Comparison of ENCODE assay signal across 11 cellular contexts in genomic region chr1:181127898-181128453, GRCh38. TPM values are rescaled to one million over a fixed set of nuclear protein-coding genes. Genes with fewer than 3 reads are reported as not detected.
DNase-seq lines count a peak whose midpoint lies in the region; ATAC-seq and TF ChIP-seq lines count a peak whose summit lies in the region.
"Had no signal": no experiment of that assay in that cellular context is flagged by ENCODE, and none has a peak within 500 bp of the region (broad histone marks: within the 10 kb centered on the region; RNA-seq: fewer than 3 reads in every experiment).

No MANE protein-coding gene starts in this region.

- H4K20me1 ChIP-seq in PC-9 (ENCODE audit: insufficient read depth): no peaks in the 10 kb centered on the region

- no peaks in the 10 kb centered on the region for H3K27me3 ChIP-seq in right atrium auricular region
- no peaks in the 10 kb centered on the region for H3K27me3 ChIP-seq in PC-9 (ENCODE audit: insufficient read depth, low read depth)
- H3K27me3 ChIP-seq: gastroesophageal sphincter had no signal

- no TSS peak for BruUV-seq in PC-9 (replicated peaks; lab: Mats Ljungman, UMichigan)

- H3K9me2 ChIP-seq in PC-9 (ENCODE audit: insufficient read depth): no peaks in the 10 kb centered on the region

- H3K4me3 ChIP-seq in right atrium auricular region: no peak overlapping the region
- H3K4me3 ChIP-seq in PC-9: no peak overlapping the region
- H3K4me3 ChIP-seq: gastroesophageal sphincter had no signal

- no peak for TF ChIP-seq CTCF in right atrium auricular region (IDR thresholded peaks at IDR 0.05)
- TF ChIP-seq CTCF in PC-9 (conservative IDR thresholded peaks at IDR 0.05): no peak

- CTCF ChIA-PET in PC-9 (lab: Charles Lee): interaction anchor here (1.0 kb wide), 1 partner anchor 12 kb away, joined by 3 read pairs; no protein-coding TSS in a partner anchor

- H3K36me3 ChIP-seq in right atrium auricular region (no peaks in the 10 kb centered on the region), PC-9 (ENCODE audit: low read depth) (no peaks in the 10 kb centered on the region)
- H3K36me3 ChIP-seq: gastroesophageal sphincter had no signal

- H3F3A ChIP-seq in PC-9 (ENCODE audit: insufficient read depth, low read depth): peaks cover 40% of the 10 kb centered on the region

- peak overlapping the region; percentile 46 for H3K4me2 ChIP-seq in PC-9

- H3K9me3 ChIP-seq in right atrium auricular region: no peaks in the 10 kb centered on the region
- H3K9me3 ChIP-seq in PC-9 (ENCODE audit: insufficient read depth, low read depth): no peaks in the 10 kb centered on the region
- H3K9me3 ChIP-seq: gastroesophageal sphincter had no signal

- H3K27ac ChIP-seq in right atrium auricular region (peak overlapping the region; percentile 8 to 53), PC-9 (peak overlapping the region; percentile 91)

- H2AFZ ChIP-seq in PC-9: no peak overlapping the region

- no peaks in the 10 kb centered on the region for H3K79me2 ChIP-seq in PC-9 (ENCODE audit: low read depth)

- POLR2A ChIA-PET in PC-9 (lab: Charles Lee; ENCODE audit: unreplicated experiment): interaction anchor here (0.6 kb wide), 1 partner anchor 11 kb away, joined by 3 read pairs; no protein-coding TSS in a partner anchor

- H3K4me1 ChIP-seq in right atrium auricular region (peaks cover 0 to 43% of the 10 kb centered on the region in 2 donors), PC-9 (replicated peaks; ENCODE audit: insufficient read depth) (peaks cover 60% of the 10 kb centered on the region)

- no peak for DNase-seq in right atrium auricular region (ENCODE audit: low spot score)
- no peak for DNase-seq in Right ventricle myocardium inferior (ENCODE audit: missing footprints)
- DNase-seq in PC-9: peak in 1 of 2 experiments; percentile 61
- DNase-seq in fibroblast of peridontal ligament (ENCODE audit: extremely low read depth): peak; percentile 22
- DNase-seq in effector CD8-positive, alpha-beta T cell (lab: John Stamatoyannopoulos, UW): no peak
- DNase-seq in amniotic stem cell (lab: John Stamatoyannopoulos, UW): no peak
- DNase-seq in activated CD4-positive, alpha-beta T cell treated with anti-CD3 and anti-CD28 coated beads, Interleukin-2, amount 50 U/mL, for 1 hour: no peak
- DNase-seq: activated CD4-positive, alpha-beta T cell treated with anti-CD3 and anti-CD28 coated beads for 48 hours; CD4-positive, CD25-positive, alpha-beta regulatory T cell had no signal

- ATAC-seq in Right ventricle myocardium inferior (no peak), GM18858 (IDR thresholded peaks at IDR 0.05; ENCODE audit: unreplicated experiment) (no peak)
- ATAC-seq: gastroesophageal sphincter had no signal

- intact Hi-C loops in Right ventricle myocardium inferior (cut with DNase I): no loop called here
- intact Hi-C loops in PC-9 (cut with micrococcal nuclease; ENCODE audit: unreplicated experiment): no loop called here

RNA-seq across cellular contexts. Expression of gene IER5, which starts 39.5 kb away (rescaled TPM):
- 10 to 100 TPM; 25.6 to 55.1 TPM for total RNA-seq in right atrium auricular region
- total RNA-seq in Right ventricle myocardium inferior: 14.3 TPM
- total RNA-seq in PC-9 (2021): 21.2 and 23.4 TPM in 2 replicates
